1 cellular context compared by ENCODE assay signal in the genomic region with DNA sequence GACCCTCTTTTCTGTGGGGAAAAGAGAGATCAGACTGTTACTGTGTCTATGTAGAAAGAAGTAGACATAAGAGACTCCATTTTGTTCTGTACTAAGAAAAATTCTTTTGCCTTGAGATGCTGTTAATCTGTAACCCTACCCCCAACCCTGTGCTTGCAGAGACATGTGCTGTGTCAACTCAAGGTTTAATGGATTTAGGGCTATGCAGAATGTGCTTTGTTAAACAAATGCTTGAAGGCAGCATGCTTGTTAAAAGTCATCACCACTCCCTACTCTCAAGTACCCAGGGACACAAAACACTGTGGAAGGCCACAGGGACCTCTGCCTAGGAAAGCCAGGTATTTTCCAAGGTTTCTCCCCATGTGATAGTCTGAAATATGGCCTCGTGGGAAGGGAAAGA.
TF ChIP-seq lines count a peak whose summit lies in the region.

No MANE protein-coding gene starts in this region.

TF ChIP-seq in K562, 482 proteins besides CTCF, POLR2A, EP300 and RAD21:
- TF ChIP-seq, protein P1, sequence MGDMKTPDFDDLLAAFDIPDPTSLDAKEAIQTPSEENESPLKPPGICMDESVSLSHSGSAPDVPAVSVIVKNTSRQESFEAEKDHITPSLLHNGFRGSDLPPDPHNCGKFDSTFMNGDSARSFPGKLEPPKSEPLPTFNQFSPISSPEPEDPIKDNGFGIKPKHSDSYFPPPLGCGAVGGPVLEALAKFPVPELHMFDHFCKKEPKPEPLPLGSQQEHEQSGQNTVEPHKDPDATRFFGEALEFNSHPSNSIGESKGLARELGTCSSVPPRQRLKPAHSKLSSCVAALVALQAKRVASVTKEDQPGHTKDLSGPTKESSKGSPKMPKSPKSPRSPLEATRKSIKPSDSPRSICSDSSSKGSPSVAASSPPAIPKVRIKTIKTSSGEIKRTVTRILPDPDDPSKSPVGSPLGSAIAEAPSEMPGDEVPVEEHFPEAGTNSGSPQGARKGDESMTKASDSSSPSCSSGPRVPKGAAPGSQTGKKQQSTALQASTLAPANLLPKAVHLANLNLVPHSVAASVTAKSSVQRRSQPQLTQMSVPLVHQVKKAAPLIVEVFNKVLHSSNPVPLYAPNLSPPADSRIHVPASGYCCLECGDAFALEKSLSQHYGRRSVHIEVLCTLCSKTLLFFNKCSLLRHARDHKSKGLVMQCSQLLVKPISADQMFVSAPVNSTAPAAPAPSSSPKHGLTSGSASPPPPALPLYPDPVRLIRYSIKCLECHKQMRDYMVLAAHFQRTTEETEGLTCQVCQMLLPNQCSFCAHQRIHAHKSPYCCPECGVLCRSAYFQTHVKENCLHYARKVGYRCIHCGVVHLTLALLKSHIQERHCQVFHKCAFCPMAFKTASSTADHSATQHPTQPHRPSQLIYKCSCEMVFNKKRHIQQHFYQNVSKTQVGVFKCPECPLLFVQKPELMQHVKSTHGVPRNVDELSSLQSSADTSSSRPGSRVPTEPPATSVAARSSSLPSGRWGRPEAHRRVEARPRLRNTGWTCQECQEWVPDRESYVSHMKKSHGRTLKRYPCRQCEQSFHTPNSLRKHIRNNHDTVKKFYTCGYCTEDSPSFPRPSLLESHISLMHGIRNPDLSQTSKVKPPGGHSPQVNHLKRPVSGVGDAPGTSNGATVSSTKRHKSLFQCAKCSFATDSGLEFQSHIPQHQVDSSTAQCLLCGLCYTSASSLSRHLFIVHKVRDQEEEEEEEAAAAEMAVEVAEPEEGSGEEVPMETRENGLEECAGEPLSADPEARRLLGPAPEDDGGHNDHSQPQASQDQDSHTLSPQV (IDR thresholded peaks at IDR 0.05): peak; percentile 58; the same call in 1 of the 2 replicates
- TF ChIP-seq ZNF311 (CRISPR knock-in tag; IDR thresholded peaks at IDR 0.05): 0 out of 2 replicates have a peak, but pooled peaks have one; percentile 25
